4 cellular contexts compared by ENCODE assay signal in genomic region chr1:225111000-225111399, GRCh38.
TF ChIP-seq lines count a peak whose summit lies in the region.

No MANE protein-coding gene starts in this region.

TF ChIP-seq in SK-N-SH, 30 proteins besides CTCF, POLR2A, EP300 and RAD21:
- TF ChIP-seq PBX3 (IDR thresholded peaks at IDR 0.05) (no peak), REST (IDR thresholded peaks at IDR 0.05; ENCODE audit: low read depth, low read length) (peak; percentile 54; the same call in 1 of the 2 replicates)

TF ChIP-seq in SK-N-SH treated with all-trans-retinoic acid at 6 μM for 48 hours, 23 proteins besides CTCF, POLR2A, EP300 and RAD21 (continued from another document):
- TF ChIP-seq CREB5 (CRISPR knock-in tag; IDR thresholded peaks at IDR 0.05; ENCODE audit: low read depth): no peak
- no peak for TF ChIP-seq CSRNP3 (CRISPR knock-in tag; IDR thresholded peaks at IDR 0.05)
- TF ChIP-seq PATZ1 (CRISPR knock-in tag; IDR thresholded peaks at IDR 0.05; ENCODE audit: borderline replicate concordance): no peak
- TF ChIP-seq ZC3H10 (CRISPR knock-in tag; IDR thresholded peaks at IDR 0.05): no peak
- TF ChIP-seq ISL1 (CRISPR knock-in tag; IDR thresholded peaks at IDR 0.05): no peak
- no peak for TF ChIP-seq TOX (CRISPR knock-in tag; IDR thresholded peaks at IDR 0.05; ENCODE audit: borderline replicate concordance)
- TF ChIP-seq RARB (CRISPR knock-in tag; IDR thresholded peaks at IDR 0.05): no peak
- TF ChIP-seq GLIS3 (CRISPR knock-in tag; IDR thresholded peaks at IDR 0.05): no peak

TF ChIP-seq in A549, 52 proteins besides CTCF, POLR2A, EP300 and RAD21 (continued from another document):
- TF ChIP-seq REST (IDR thresholded peaks at IDR 0.05): peak; percentile 76; the same call in 1 of the 2 replicates

TF ChIP-seq in HEK293, 187 proteins besides CTCF, POLR2A, EP300 and RAD21 (continued from another document):
- TF ChIP-seq REST (tag by site-specific recombination; IDR thresholded peaks at IDR 0.05) (peak; percentile 91), ZNF707 (tag by site-specific recombination; IDR thresholded peaks at IDR 0.05) (no peak)
